ENCODE assay signal across 13 cellular contexts in genomic region chr17:82943751-82944150, GRCh38.
"Had no signal": no experiment of that assay in that cellular context is flagged by ENCODE, and none has a peak within 500 bp of the region (broad histone marks: within the 10 kb centered on the region; RNA-seq: fewer than 3 reads in every experiment).

No MANE protein-coding gene starts in this region.

- ATAC-seq: activated CD4-positive, alpha-beta T cell treated with anti-CD3 and anti-CD28 coated beads for 36 hours; activated CD8-positive, alpha-beta T cell treated with anti-CD3 and anti-CD28 coated beads for 36 hours; activated T-helper 17 cell treated with anti-CD3 and anti-CD28 coated beads, Interleukin-2, amount 50 U/mL, for 72 hours had no signal

- H3K27me3 Mint-ChIP-seq: activated CD4-positive, alpha-beta T cell treated with anti-CD3 and anti-CD28 coated beads for 36 hours; activated CD8-positive, alpha-beta T cell treated with anti-CD3 and anti-CD28 coated beads for 36 hours; activated T-helper 17 cell treated with anti-CD3 and anti-CD28 coated beads, Interleukin-2, amount 50 U/mL, for 72 hours had no signal

- H3K4me3 Mint-ChIP-seq: activated CD4-positive, alpha-beta T cell treated with anti-CD3 and anti-CD28 coated beads for 36 hours; activated CD8-positive, alpha-beta T cell treated with anti-CD3 and anti-CD28 coated beads for 36 hours; activated T-helper 17 cell treated with anti-CD3 and anti-CD28 coated beads, Interleukin-2, amount 50 U/mL, for 72 hours; nephron progenitor cell had no signal

- H3K27ac Mint-ChIP-seq: activated CD4-positive, alpha-beta T cell treated with anti-CD3 and anti-CD28 coated beads for 36 hours; activated CD8-positive, alpha-beta T cell treated with anti-CD3 and anti-CD28 coated beads for 36 hours; activated T-helper 17 cell treated with anti-CD3 and anti-CD28 coated beads, Interleukin-2, amount 50 U/mL, for 72 hours; nephron progenitor cell had no signal

- H3K9me3 ChIP-seq: thyroid gland had no signal

- H3K4me1 ChIP-seq: thyroid gland had no signal

- H3K27me3 ChIP-seq: thyroid gland had no signal

- H3K27ac ChIP-seq: SK-N-MC, thyroid gland, VCaP had no signal

- H3K4me1 Mint-ChIP-seq: activated CD4-positive, alpha-beta T cell treated with anti-CD3 and anti-CD28 coated beads for 36 hours had no signal

- H3K4me3 ChIP-seq: SK-N-MC, thyroid gland had no signal

- DNase-seq: activated CD4-positive, alpha-beta T cell treated with anti-CD3 and anti-CD28 coated beads for 36 hours; activated CD8-positive, alpha-beta T cell treated with anti-CD3 and anti-CD28 coated beads for 36 hours; cortex of kidney; effector memory CD4-positive, alpha-beta T cell; hippocampal formation; mammary epithelial cell; nephron progenitor cell; small intestine; T-helper 1 cell; thyroid gland had no signal
